Comparison of ENCODE assay signal across 17 cellular contexts in genomic region chr16:48511071-48511540, GRCh38.
DNase-seq lines count a peak whose midpoint lies in the region; ATAC-seq and TF ChIP-seq lines count a peak whose summit lies in the region.
"Had no signal": no experiment of that assay in that cellular context is flagged by ENCODE, and none has a peak within 500 bp of the region (broad histone marks: within the 10 kb centered on the region; RNA-seq: fewer than 3 reads in every experiment).

No MANE protein-coding gene starts in this region.

- no peaks in the 10 kb centered on the region for H3K27me3 Mint-ChIP-seq in chondrocyte (ENCODE audit: low read depth)

- H2AK5ac ChIP-seq in mesenchymal stem cell (ENCODE audit: low read length, severe bottlenecking) = no peak overlapping the region

- no peak overlapping the region for H2AFZ ChIP-seq in mesenchymal stem cell (ENCODE audit: low read depth, low read length)

- peaks cover 3% of the 10 kb centered on the region for H3K36me3 Mint-ChIP-seq in chondrocyte (ENCODE audit: low read depth)

- peak overlapping the region; percentile 48 for H4K91ac ChIP-seq in mesenchymal stem cell (ENCODE audit: low read length)

- H2BK15ac ChIP-seq in mesenchymal stem cell (ENCODE audit: low read depth, poor library complexity, severe bottlenecking) = no peak overlapping the region

- peak overlapping the region in 1 of 2 experiments; percentile 30 for H3K18ac ChIP-seq in mesenchymal stem cell (ENCODE audit: low read depth in 1 of 2, low read length in 2 of 2)

- no peak overlapping the region for H3K9ac ChIP-seq in mesenchymal stem cell (ENCODE audit: low read length)

- no peaks in the 10 kb centered on the region for H3K9me3 Mint-ChIP-seq in chondrocyte (ENCODE audit: low read depth)
- H3K9me3 Mint-ChIP-seq: T-helper 1 cell treated with Interleukin-12 subunit alpha and Interleukin-12 subunit beta and Interleukin-4 antibody, amounts not matched to agents 30 μg/mL and 1 μg/mL, for 36 hours had no signal

- H3K4me1 Mint-ChIP-seq in chondrocyte (ENCODE audit: low read depth) = peaks cover 24% of the 10 kb centered on the region
- H3K4me1 Mint-ChIP-seq: activated naive CD8-positive, alpha-beta T cell treated with anti-CD3 and anti-CD28 coated beads, Interleukin-2, amount 50 U/mL, for 24 hours; stimulated activated naive CD8-positive, alpha-beta T cell treated with anti-CD3 and anti-CD28 coated beads, Interleukin-15, amount 100 ng/mL, for 72 hours had no signal

- H3K4me3 Mint-ChIP-seq in chondrocyte (ENCODE audit: unreplicated experiment) = no peak overlapping the region
- H3K4me3 Mint-ChIP-seq: activated CD8-positive, alpha-beta T cell treated with anti-CD3 and anti-CD28 coated beads, Interleukin-2, amount 10 ng/mL, durations not matched to agents 7 days and 5 days; activated naive CD8-positive, alpha-beta T cell treated with anti-CD3 and anti-CD28 coated beads, Interleukin-2, amount 50 U/mL, for 24 hours; stimulated activated naive CD8-positive, alpha-beta T cell treated with anti-CD3 and anti-CD28 coated beads, Interleukin-15, amount 100 ng/mL, for 72 hours; T-helper 1 cell treated with Interleukin-12 subunit alpha and Interleukin-12 subunit beta and Interleukin-4 antibody, amounts not matched to agents 30 μg/mL and 1 μg/mL, for 36 hours had no signal

- no peak overlapping the region for H2BK12ac ChIP-seq in mesenchymal stem cell (ENCODE audit: low read length in 2 of 2)

- no peaks in the 10 kb centered on the region for H3K27me3 ChIP-seq in mesenchymal stem cell (ENCODE audit: control insufficient read depth in 1 of 2, insufficient read depth in 1 of 2, low read length in 2 of 2)

- TF ChIP-seq CTCF in chondrocyte (IDR thresholded peaks at IDR 0.05) = no peak

- peaks cover 9% of the 10 kb centered on the region for H3K9me3 ChIP-seq in mesenchymal stem cell (ENCODE audit: control insufficient read depth, low read length)

- peak overlapping the region; percentile 39 for H3K27ac Mint-ChIP-seq in chondrocyte (ENCODE audit: unreplicated experiment)
- H3K27ac Mint-ChIP-seq: activated CD8-positive, alpha-beta T cell treated with anti-CD3 and anti-CD28 coated beads, Interleukin-2, amount 10 ng/mL, durations not matched to agents 7 days and 5 days; activated naive CD8-positive, alpha-beta T cell treated with anti-CD3 and anti-CD28 coated beads, Interleukin-2, amount 50 U/mL, for 24 hours; T-helper 1 cell treated with Interleukin-12 subunit alpha and Interleukin-12 subunit beta and Interleukin-4 antibody, amounts not matched to agents 30 μg/mL and 1 μg/mL, for 36 hours had no signal

- no peaks in the 10 kb centered on the region for H3K36me3 ChIP-seq in mesenchymal stem cell (ENCODE audit: control insufficient read depth in 1 of 2, insufficient read depth in 2 of 2, low read depth in 1 of 2, low read length in 2 of 2)

- 85% methylated on average over 8 of the region's 8 CpGs for WGBS in mesenchymal stem cell

- peaks cover 3% of the 10 kb centered on the region for H3K4me1 ChIP-seq in mesenchymal stem cell (ENCODE audit: control insufficient read depth, insufficient read depth, low read depth, low read length)
- H3K4me1 ChIP-seq: A549 had no signal

- peak overlapping the region; percentile 60 for H4K8ac ChIP-seq in mesenchymal stem cell (ENCODE audit: low read length)

- H3K4ac ChIP-seq in mesenchymal stem cell (ENCODE audit: low read depth in 1 of 2, low read length in 2 of 2) = no peak overlapping the region

- H3K4me2 ChIP-seq in mesenchymal stem cell (ENCODE audit: low read length, poor library complexity, severe bottlenecking) = no peak overlapping the region
- H3K4me2 ChIP-seq: A549 had no signal

- no peak overlapping the region for H2BK5ac ChIP-seq in mesenchymal stem cell (ENCODE audit: low read depth, low read length, poor library complexity, severe bottlenecking)

- no peak overlapping the region for H3K4me3 ChIP-seq in mesenchymal stem cell (ENCODE audit: insufficient read depth in 1 of 2, low read depth in 1 of 2, low read length in 2 of 2)
- H3K4me3 ChIP-seq: A549 had no signal

- ATAC-seq in GM19035 (IDR thresholded peaks at IDR 0.05; ENCODE audit: unreplicated experiment) = no peak
- ATAC-seq: activated CD8-positive, alpha-beta T cell treated with anti-CD3 and anti-CD28 coated beads, Interleukin-2, amount 10 ng/mL, durations not matched to agents 7 days and 5 days; activated naive CD8-positive, alpha-beta T cell treated with anti-CD3 and anti-CD28 coated beads, Interleukin-2, amount 50 U/mL, for 24 hours; stimulated activated naive CD8-positive, alpha-beta T cell treated with anti-CD3 and anti-CD28 coated beads, Interleukin-15, amount 100 ng/mL, for 72 hours had no signal

- H3K79me1 ChIP-seq in mesenchymal stem cell (replicated peaks; ENCODE audit: low read length, poor library complexity, severe bottlenecking) = no peaks in the 10 kb centered on the region

- no peak overlapping the region for H3K14ac ChIP-seq in mesenchymal stem cell (ENCODE audit: low read length in 2 of 2)

- no peak overlapping the region for H3K27ac ChIP-seq in mesenchymal stem cell (ENCODE audit: low read length, poor library complexity, severe bottlenecking)
- H3K27ac ChIP-seq: A549 had no signal

- no peak overlapping the region for H3K23ac ChIP-seq in mesenchymal stem cell (ENCODE audit: low read length in 2 of 2)

- peak; percentile 10 for DNase-seq in activated effector memory CD4-positive, alpha-beta T cell treated with anti-CD3 and anti-CD28 coated beads, Interleukin-2, amount 50 U/mL, for 16 hours
- DNase-seq in activated effector memory CD4-positive, alpha-beta T cell treated with Interleukin-2 at 50 U/mL for 16 hours = no peak
- DNase-seq in chondrocyte (ENCODE audit: low spot score) = peak; percentile 74
- peak; percentile 18 for DNase-seq in mesenchymal stem cell
- peak; percentile 48 for DNase-seq in stromal cell of bone marrow (ENCODE audit: low read depth)
- DNase-seq in 8988T = no peak
- DNase-seq in activated naive CD4-positive, alpha-beta T cell treated with Interleukin-2 at 50 U/mL for 16 hours = no peak
- DNase-seq: activated CD8-positive, alpha-beta T cell treated with anti-CD3 and anti-CD28 coated beads, Interleukin-2, amount 10 ng/mL, durations not matched to agents 7 days and 5 days; activated naive CD8-positive, alpha-beta T cell treated with anti-CD3 and anti-CD28 coated beads, Interleukin-2, amount 50 U/mL, for 24 hours; DMS153; KG1; NCI-H2029; stimulated activated CD4-positive, alpha-beta T cell treated with anti-CD3 and anti-CD28 coated beads, Interleukin-2, amount 100 ng/mL, for 24 hours; stimulated activated naive CD8-positive, alpha-beta T cell treated with anti-CD3 and anti-CD28 coated beads, Interleukin-15, amount 100 ng/mL, for 72 hours had no signal

- no peak overlapping the region for H2BK120ac ChIP-seq in mesenchymal stem cell (ENCODE audit: low read depth, low read length)

Comparison
In these comparisons a context has a peak if more than half of its experiments do, and no peak if none do; other contexts are left out.
1. DNase-seq: peak in activated effector memory CD4-positive, alpha-beta T cell treated with anti-CD3 and anti-CD28 coated beads, Interleukin-2, amount 50 U/mL, for 16 hours (single experiment), chondrocyte (single experiment), mesenchymal stem cell (single experiment) and stromal cell of bone marrow (single experiment); none in activated effector memory CD4-positive, alpha-beta T cell treated with Interleukin-2 at 50 U/mL for 16 hours (single experiment), 8988T (single experiment) and activated naive CD4-positive, alpha-beta T cell treated with Interleukin-2 at 50 U/mL for 16 hours (single experiment).